Comparison of ENCODE assay signal across 18 cellular contexts in genomic region chr9:82597225-82598158, GRCh38.
DNase-seq lines count a peak whose midpoint lies in the region; ATAC-seq and TF ChIP-seq lines count a peak whose summit lies in the region.
"Had no signal": no experiment of that assay in that cellular context is flagged by ENCODE, and none has a peak within 500 bp of the region (broad histone marks: within the 10 kb centered on the region; RNA-seq: fewer than 3 reads in every experiment).

No MANE protein-coding gene starts in this region.

- H3K27ac ChIP-seq in hepatocyte = peak overlapping the region; percentile 59
- H3K27ac ChIP-seq in suprapubic skin = no peak overlapping the region
- H3K27ac ChIP-seq: BLaER1, esophagus muscularis mucosa, parathyroid adenoma, transverse colon had no signal

- H3K4me1 Mint-ChIP-seq in progenitor cell of endocrine pancreas (ENCODE audit: low read depth) = peaks cover 24% of the 10 kb centered on the region
- H3K4me1 Mint-ChIP-seq: activated CD4-positive, alpha-beta T cell treated with anti-CD3 and anti-CD28 coated beads for 36 hours; stimulated activated effector memory CD8-positive, alpha-beta T cell treated with anti-CD3 and anti-CD28 coated beads, Interleukin-12 subunit alpha, Interleukin-12 subunit beta, amount 100 ng/mL, for 72 hours had no signal

- no peak for TF ChIP-seq EP300 in suprapubic skin (IDR thresholded peaks at IDR 0.05)

- H3K4me3 ChIP-seq in hepatocyte (no peak overlapping the region), suprapubic skin (no peak overlapping the region)
- H3K4me3 ChIP-seq: BLaER1, esophagus muscularis mucosa, MG63, transverse colon had no signal

- no peaks in the 10 kb centered on the region for H3K36me3 Mint-ChIP-seq in progenitor cell of endocrine pancreas (ENCODE audit: insufficient read depth)
- H3K36me3 Mint-ChIP-seq: stimulated activated effector memory CD8-positive, alpha-beta T cell treated with anti-CD3 and anti-CD28 coated beads, Interleukin-12 subunit alpha, Interleukin-12 subunit beta, amount 100 ng/mL, for 72 hours had no signal

- H3K9me3 ChIP-seq in hepatocyte (ENCODE audit: low read depth) = no peaks in the 10 kb centered on the region
- no peaks in the 10 kb centered on the region for H3K9me3 ChIP-seq in suprapubic skin
- H3K9me3 ChIP-seq: BLaER1, esophagus muscularis mucosa, MG63, SK-N-SH, transverse colon had no signal

- peak overlapping the region; percentile 6 for H3K4me3 Mint-ChIP-seq in progenitor cell of endocrine pancreas (ENCODE audit: low read depth)
- H3K4me3 Mint-ChIP-seq: activated CD4-positive, alpha-beta T cell treated with anti-CD3 and anti-CD28 coated beads for 36 hours; stimulated activated effector memory CD8-positive, alpha-beta T cell treated with anti-CD3 and anti-CD28 coated beads, Interleukin-12 subunit alpha, Interleukin-12 subunit beta, amount 100 ng/mL, for 72 hours had no signal

- no peak overlapping the region for H2AFZ ChIP-seq in hepatocyte
- H2AFZ ChIP-seq: parathyroid adenoma had no signal

- no peaks in the 10 kb centered on the region for H3K27me3 ChIP-seq in hepatocyte
- no peaks in the 10 kb centered on the region for H3K27me3 ChIP-seq in suprapubic skin
- H3K27me3 ChIP-seq: BLaER1, esophagus muscularis mucosa, MG63, transverse colon had no signal

- peak; percentile 63 for DNase-seq in DMS53 treated with DMSO at 0.1 percent for 48 hours (lab: John Stamatoyannopoulos, UW; ENCODE audit: unreplicated experiment)
- peak; percentile 92 for DNase-seq in NCI-H748 treated with DMSO at 0.1 percent for 48 hours (lab: John Stamatoyannopoulos, UW)
- DNase-seq in hepatocyte (ENCODE audit: low spot score) = peak; percentile 38
- no peak for DNase-seq in progenitor cell of endocrine pancreas (ENCODE audit: low spot score, unreplicated experiment)
- no peak for DNase-seq in SW 1271 (lab: John Stamatoyannopoulos, UW)
- no peak for DNase-seq in NCI-H187 (lab: John Stamatoyannopoulos, UW)
- DNase-seq in suprapubic skin (ENCODE audit: low spot score in 2 of 2) = no peak
- DNase-seq: activated CD4-positive, alpha-beta T cell treated with anti-CD3 and anti-CD28 coated beads for 36 hours; activated gamma-delta T cell treated with Interleukin-2 at 50 U/mL for 16 hours; DND-41; MG63; SK-N-SH; transverse colon had no signal

- H3K4me1 ChIP-seq in hepatocyte (ENCODE audit: insufficient read depth) (peaks cover 42% of the 10 kb centered on the region), suprapubic skin (no peaks in the 10 kb centered on the region)
- H3K4me1 ChIP-seq: parathyroid adenoma had no signal

- H3K79me2 ChIP-seq in hepatocyte = no peaks in the 10 kb centered on the region
- H3K79me2 ChIP-seq: parathyroid adenoma had no signal

- no peak overlapping the region for H3K27ac Mint-ChIP-seq in progenitor cell of endocrine pancreas
- H3K27ac Mint-ChIP-seq: activated CD4-positive, alpha-beta T cell treated with anti-CD3 and anti-CD28 coated beads for 36 hours; stimulated activated effector memory CD8-positive, alpha-beta T cell treated with anti-CD3 and anti-CD28 coated beads, Interleukin-12 subunit alpha, Interleukin-12 subunit beta, amount 100 ng/mL, for 72 hours had no signal

- peaks cover 21% of the 10 kb centered on the region for H3K27me3 Mint-ChIP-seq in progenitor cell of endocrine pancreas
- H3K27me3 Mint-ChIP-seq: activated CD4-positive, alpha-beta T cell treated with anti-CD3 and anti-CD28 coated beads for 36 hours had no signal

- WGBS in hepatocyte (ENCODE audit: low lambda C conversion rate, missing lambda C conversion rate) = 7% methylated on average over 12 of the region's 12 CpGs
- WGBS in suprapubic skin = 87% methylated on average over 12 of the region's 12 CpGs

- no peak for ATAC-seq in HG03045 (IDR thresholded peaks at IDR 0.05; ENCODE audit: unreplicated experiment)
- ATAC-seq: activated CD4-positive, alpha-beta T cell treated with anti-CD3 and anti-CD28 coated beads for 36 hours; stimulated activated effector memory CD8-positive, alpha-beta T cell treated with anti-CD3 and anti-CD28 coated beads, Interleukin-12 subunit alpha, Interleukin-12 subunit beta, amount 100 ng/mL, for 72 hours had no signal

- H3K9me3 Mint-ChIP-seq in progenitor cell of endocrine pancreas (ENCODE audit: low read depth) = peaks cover 3% of the 10 kb centered on the region

- TF ChIP-seq CTCF in hepatocyte (IDR thresholded peaks at IDR 0.05; ENCODE audit: poor library complexity) (no peak), progenitor cell of endocrine pancreas (IDR thresholded peaks at IDR 0.05; ENCODE audit: unreplicated experiment) (no peak), suprapubic skin (IDR thresholded peaks at IDR 0.05) (no peak)

- no peak for TF ChIP-seq POLR2A in suprapubic skin (IDR thresholded peaks at IDR 0.05)

- H3K36me3 ChIP-seq in hepatocyte (replicated peaks; ENCODE audit: insufficient read depth, low read depth) (no peaks in the 10 kb centered on the region), suprapubic skin (no peaks in the 10 kb centered on the region)
- H3K36me3 ChIP-seq: BLaER1, esophagus muscularis mucosa, MG63, transverse colon had no signal

- H4K20me1 ChIP-seq in hepatocyte (ENCODE audit: insufficient read depth, poor library complexity, severe bottlenecking) = no peaks in the 10 kb centered on the region
- H4K20me1 ChIP-seq: BLaER1 had no signal

- H3K9me2 ChIP-seq in hepatocyte (replicated peaks; ENCODE audit: insufficient read depth) = no peaks in the 10 kb centered on the region
- H3K9me2 ChIP-seq: SK-N-SH had no signal

- H3K4me2 ChIP-seq in hepatocyte = peak overlapping the region; percentile 60
- H3K4me2 ChIP-seq: BLaER1, SK-N-SH had no signal

Comparison
In these comparisons a context has a peak if more than half of its experiments do, and no peak if none do; other contexts are left out.
1. DNase-seq: peak in DMS53 treated with DMSO at 0.1 percent for 48 hours (single experiment), NCI-H748 treated with DMSO at 0.1 percent for 48 hours (single experiment) and hepatocyte (single experiment); none in progenitor cell of endocrine pancreas (single experiment), SW 1271 (0 of 2), NCI-H187 (0 of 2) and suprapubic skin (0 of 2).